15 cellular contexts compared by ENCODE assay signal in genomic region chr2:187528042-187528441, GRCh38. TPM values are rescaled to one million over a fixed set of nuclear protein-coding genes. Genes with fewer than 3 reads are reported as not detected.
DNase-seq lines count a peak whose midpoint lies in the region; ATAC-seq and TF ChIP-seq lines count a peak whose summit lies in the region.
"Had no signal": no experiment of that assay in that cellular context is flagged by ENCODE, and none has a peak within 500 bp of the region (broad histone marks: within the 10 kb centered on the region; RNA-seq: fewer than 3 reads in every experiment).

No MANE protein-coding gene starts in this region.

- ATAC-seq in left cardiac atrium = no peak
- peak; percentile 76 for ATAC-seq in esophagus mucosa
- no peak for ATAC-seq in GM18909 (IDR thresholded peaks at IDR 0.05; ENCODE audit: poor library complexity, unreplicated experiment)

- H3K36me3 ChIP-seq in left ventricle myocardium inferior (peaks cover 5% of the 10 kb centered on the region), vagina (no peaks in the 10 kb centered on the region), OCI-LY7 (ENCODE audit: insufficient read depth, low read length) (no peaks in the 10 kb centered on the region)

- BruUV-seq in OCI-LY7 (replicated peaks; lab: Mats Ljungman, UMichigan) = no TSS peak

- TF ChIP-seq CTCF in left ventricle myocardium inferior (IDR thresholded peaks at IDR 0.05; ENCODE audit: borderline replicate concordance) = no peak
- TF ChIP-seq CTCF in vagina (IDR thresholded peaks at IDR 0.05) = no peak
- no peak for TF ChIP-seq CTCF in OCI-LY7 (conservative IDR thresholded peaks at IDR 0.05; ENCODE audit: low read length)

- CTCF ChIA-PET in OCI-LY7 (lab: Charles Lee; ENCODE audit: unreplicated experiment) = no interaction called here

- no peaks in the 10 kb centered on the region for H3K79me2 ChIP-seq in OCI-LY7 (ENCODE audit: insufficient read depth, low read depth, low read length)

- no peak for TF ChIP-seq POLR2A in vagina (IDR thresholded peaks at IDR 0.05)

- H3K4me1 ChIP-seq in left ventricle myocardium inferior (peaks cover 23% of the 10 kb centered on the region), vagina (peaks cover 20% of the 10 kb centered on the region), OCI-LY7 (ENCODE audit: insufficient read depth, low read length, poor library complexity, severe bottlenecking) (no peaks in the 10 kb centered on the region)

- H3K4me3 ChIP-seq in left ventricle myocardium inferior = no peak overlapping the region
- no peak overlapping the region for H3K4me3 ChIP-seq in vagina
- H3K4me3 ChIP-seq in OCI-LY7 (ENCODE audit: low read depth, low read length, poor library complexity, severe bottlenecking) = no peak overlapping the region

- H3K4me2 ChIP-seq in OCI-LY7 (ENCODE audit: low read length) = no peak overlapping the region

- H3K9me3 ChIP-seq in left ventricle myocardium inferior (replicated peaks) = no peaks in the 10 kb centered on the region
- H3K9me3 ChIP-seq in vagina = no peaks in the 10 kb centered on the region
- H3K9me3 ChIP-seq in OCI-LY7 (ENCODE audit: low read length) = no peaks in the 10 kb centered on the region

- H2AFZ ChIP-seq in OCI-LY7 (ENCODE audit: low read length) = no peak overlapping the region

- no peak for DNase-seq in left ventricle myocardium inferior
- no peak for DNase-seq in left cardiac atrium
- DNase-seq in NCI-H69 (lab: John Stamatoyannopoulos, UW) = peak; percentile 51
- DNase-seq in vagina (ENCODE audit: extremely low spot score in 2 of 2) = no peak
- no peak for DNase-seq in NCI-H226
- no peak for DNase-seq in OCI-LY7 (ENCODE audit: low spot score)
- DNase-seq: C1 segment of cervical spinal cord; CD8-positive, alpha-beta memory T cell; DMS53; H7; NCI-H1436; NCI-H510A; NCI-H774 had no signal

- POLR2A ChIA-PET in OCI-LY7 (lab: Charles Lee) = interaction anchor here (0.7 kb wide), 1 partner anchor 175 kb away, joined by 3 read pairs; no protein-coding TSS in a partner anchor

- no peaks in the 10 kb centered on the region for H4K20me1 ChIP-seq in OCI-LY7 (ENCODE audit: insufficient read depth, low read length)

- intact Hi-C loops in left ventricle myocardium inferior (cut with micrococcal nuclease) (no loop called here), left cardiac atrium (cut with DNase I) (no loop called here), vagina (cut with DNase I) (no loop called here), OCI-LY7 (cut with micrococcal nuclease; ENCODE audit: unreplicated experiment) (no loop called here)

- H3K9me2 ChIP-seq in OCI-LY7 (ENCODE audit: insufficient read depth, low read length) = no peaks in the 10 kb centered on the region

- H3K27me3 ChIP-seq in left ventricle myocardium inferior (ENCODE audit: low read depth) (no peaks in the 10 kb centered on the region), vagina (no peaks in the 10 kb centered on the region)

- H3K27ac ChIP-seq in left ventricle myocardium inferior (replicated peaks) (peak overlapping the region; percentile 64), vagina (peak overlapping the region; percentile 48), OCI-LY7 (ENCODE audit: low read depth, low read length, poor library complexity, severe bottlenecking) (no peak overlapping the region)

RNA-seq across cellular contexts. Expression of gene TFPI, which starts 26.2 kb away (rescaled TPM):
- total RNA-seq in left ventricle myocardium inferior (19.0 TPM), left cardiac atrium (10 to 100 TPM; 42.7 to 68.6 TPM), esophagus mucosa (9.1 TPM), vagina (68.8 TPM), OCI-LY7 (2022) (not detected in 2 replicates)
- total RNA-seq in OCI-LY7 (2014; rRNA removed; shearing (Covaris generic)) = not detected in 2 replicates
- total RNA-seq: CD8-positive, alpha-beta memory T cell had no signal

Comparison
In these comparisons a context has a peak if more than half of its experiments do, and no peak if none do; other contexts are left out.
1. RNA of gene TFPI, which starts 26.2 kb away (total RNA-seq): 68.8 TPM in vagina (single experiment), 42.7 to 68.6 TPM in left cardiac atrium, 19.0 TPM in left ventricle myocardium inferior (single experiment) and 9.1 TPM in esophagus mucosa (single experiment); not detected in OCI-LY7; every median in the first group is over 10 times any median in the second.